28 cellular contexts compared by ENCODE assay signal in the genomic region with DNA sequence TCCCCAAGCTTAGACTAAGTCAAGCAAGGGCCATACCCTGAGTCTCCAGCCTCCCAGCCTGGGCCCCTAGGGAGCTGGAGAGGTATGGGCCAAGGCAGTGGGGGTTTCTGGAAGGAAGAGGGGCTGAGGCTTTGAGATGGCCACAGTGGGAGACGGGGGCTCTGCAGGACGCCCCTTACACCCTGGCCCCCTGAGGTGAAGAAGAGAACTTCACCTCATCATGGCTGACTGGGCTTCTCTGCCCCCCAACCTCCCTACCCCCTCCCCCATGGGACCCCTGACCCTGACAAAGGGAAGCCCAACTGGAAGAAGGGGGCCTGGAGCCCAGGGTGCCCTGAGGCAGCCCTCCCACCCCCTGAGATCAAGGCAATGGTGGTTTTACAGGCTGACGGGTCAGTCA. TPM values are rescaled to one million over a fixed set of nuclear protein-coding genes. Genes with fewer than 3 reads are reported as not detected.
"Had no signal": no experiment of that assay in that cellular context is flagged by ENCODE, and none has a peak within 500 bp of the region (broad histone marks: within the 10 kb centered on the region; RNA-seq: fewer than 3 reads in every experiment).

No MANE protein-coding gene starts in this region.

- H3K4me2 ChIP-seq: smooth muscle cell had no signal

- H3K4me1 Mint-ChIP-seq: central memory CD8-positive, alpha-beta T cell had no signal

- FAIRE-seq: colon, frontal cortex had no signal

- DNase-seq: activated CD4-positive, alpha-beta T cell treated with anti-CD3 and anti-CD28 coated beads for 1 hour; activated CD4-positive, alpha-beta T cell treated with anti-CD3 and anti-CD28 coated beads, Interleukin-2, amount 50 U/mL, for 4 hours; activated CD8-positive, alpha-beta memory T cell treated with anti-CD3 and anti-CD28 coated beads for 24 hours; activated CD8-positive, alpha-beta memory T cell treated with anti-CD3 and anti-CD28 coated beads, Interleukin-2, amount 50 U/mL, for 4 hours; activated T-cell treated with anti-CD3 and anti-CD28 coated beads, Interleukin-2, amount 50 U/mL, for 24 hours; adrenal gland; effector memory CD8-positive, alpha-beta T cell; hippocampal formation; left ventricle myocardium superior; occipital lobe; sigmoid colon; stimulated activated CD4-positive, alpha-beta T cell treated with anti-CD3 and anti-CD28 coated beads, Interleukin-15, amount 100 ng/mL, for 24 hours; stomach; uterus had no signal

- H3K9me3 Mint-ChIP-seq: activated T-cell treated with anti-CD3 and anti-CD28 coated beads, Interleukin-2, amount 50 U/mL, for 24 hours; activated T-helper 17 cell treated with anti-CD3 and anti-CD28 coated beads, Interleukin-2, amount 50 U/mL, for 72 hours; central memory CD8-positive, alpha-beta T cell; effector memory CD8-positive, alpha-beta T cell; nephron; stimulated activated memory B cell treated with anti-CD40 and anti-IgM and Interleukin-4, amounts not matched to agents 10 μg/mL and 1 μg/mL and 100 μg/mL, for 72 hours had no signal

- H3K36me3 ChIP-seq: adrenal gland, ascending aorta, sigmoid colon, uterus had no signal

- H3K9me3 ChIP-seq: adrenal gland, ascending aorta, esophagus muscularis mucosa, sigmoid colon, stomach, suprapubic skin, tibial nerve, uterus had no signal

- H3K4me1 ChIP-seq: uterus had no signal

- H3K27me3 ChIP-seq: adrenal gland, ascending aorta, esophagus muscularis mucosa, sigmoid colon, stomach, suprapubic skin, tibial nerve, uterus had no signal

- H3K4me3 ChIP-seq: adrenal gland, ascending aorta, esophagus muscularis mucosa, sigmoid colon, smooth muscle cell, stomach, suprapubic skin, tibial nerve, uterus had no signal

- H3K27me3 Mint-ChIP-seq: activated naive CD8-positive, alpha-beta T cell; activated T-cell treated with anti-CD3 and anti-CD28 coated beads, Interleukin-2, amount 50 U/mL, for 24 hours; activated T-helper 17 cell treated with anti-CD3 and anti-CD28 coated beads, Interleukin-2, amount 50 U/mL, for 72 hours; central memory CD8-positive, alpha-beta T cell had no signal

- H3K27ac ChIP-seq: adrenal gland, ascending aorta, sigmoid colon, suprapubic skin, uterus, VCaP had no signal

- H3K36me3 Mint-ChIP-seq: activated naive CD8-positive, alpha-beta T cell; stimulated activated memory B cell treated with anti-CD40 and anti-IgM and Interleukin-4, amounts not matched to agents 10 μg/mL and 1 μg/mL and 100 μg/mL, for 72 hours had no signal

- H3K4me3 Mint-ChIP-seq: activated T-cell treated with anti-CD3 and anti-CD28 coated beads, Interleukin-2, amount 50 U/mL, for 24 hours; stimulated activated memory B cell treated with anti-CD40 and anti-IgM and Interleukin-4, amounts not matched to agents 10 μg/mL and 1 μg/mL and 100 μg/mL, for 72 hours had no signal

- H3K27ac Mint-ChIP-seq: activated naive CD8-positive, alpha-beta T cell; activated T-cell treated with anti-CD3 and anti-CD28 coated beads, Interleukin-2, amount 50 U/mL, for 24 hours; activated T-helper 17 cell treated with anti-CD3 and anti-CD28 coated beads, Interleukin-2, amount 50 U/mL, for 72 hours; stimulated activated memory B cell treated with anti-CD40 and anti-IgM and Interleukin-4, amounts not matched to agents 10 μg/mL and 1 μg/mL and 100 μg/mL, for 72 hours had no signal

- ATAC-seq: activated T-helper 17 cell treated with anti-CD3 and anti-CD28 coated beads, Interleukin-2, amount 50 U/mL, for 72 hours; effector memory CD8-positive, alpha-beta T cell; left ventricle myocardium superior; stimulated activated memory B cell treated with anti-CD40 and anti-IgM and Interleukin-4, amounts not matched to agents 10 μg/mL and 1 μg/mL and 100 μg/mL, for 72 hours had no signal

RNA-seq across cellular contexts. Expression of a gene that starts 25.8 kb away (rescaled TPM):
- total RNA-seq: T-helper 2 cell treated with Interferon-gamma antibody and Interleukin-4, amounts not matched to agents 100 ng/mL and 5 ng/mL, for 36 hours had no signal
